ENCODE assay signal across 26 cellular contexts in the genomic region with DNA sequence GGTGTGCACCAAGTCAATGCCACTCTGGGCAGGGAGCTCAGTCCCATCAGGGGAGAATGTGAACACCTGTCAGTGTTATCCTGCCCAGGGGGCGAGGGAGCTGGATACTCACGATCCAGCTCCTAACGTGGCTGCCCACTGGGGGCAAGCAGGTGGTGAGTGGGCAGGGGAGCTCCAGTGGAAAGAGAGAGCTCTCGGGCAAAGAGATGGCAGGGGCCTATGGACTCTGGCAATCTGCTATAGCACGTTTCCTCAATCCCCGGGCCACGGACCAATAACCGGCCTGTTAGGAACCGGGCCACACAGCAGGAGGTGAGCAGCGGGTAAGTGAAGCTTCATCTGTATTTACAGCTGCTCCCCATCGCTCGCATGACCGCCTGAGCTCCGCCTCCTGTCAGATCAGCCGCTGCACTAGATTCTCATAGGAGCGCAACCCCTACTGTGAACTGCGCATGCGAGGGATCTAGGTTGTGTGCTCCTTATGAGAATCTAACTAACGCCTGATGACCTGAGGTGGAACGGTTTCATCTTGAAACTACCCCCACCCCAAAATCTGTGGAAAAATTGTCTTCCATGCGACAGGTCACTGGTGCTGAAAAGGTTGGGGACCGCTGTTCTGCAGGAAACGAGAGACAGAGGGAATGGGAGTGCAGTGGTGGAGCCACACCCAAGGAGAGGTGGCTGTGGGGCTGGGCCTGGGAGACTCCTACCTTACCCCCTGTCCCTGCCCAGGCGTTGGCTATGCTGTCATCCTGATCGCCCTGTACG. TPM values are rescaled to one million over a fixed set of nuclear protein-coding genes. Genes with fewer than 3 reads are reported as not detected.
DNase-seq lines count a peak whose midpoint lies in the region; ATAC-seq, FAIRE-seq and TF ChIP-seq lines count a peak whose summit lies in the region.
"Had no signal": no experiment of that assay in that cellular context is flagged by ENCODE, and none has a peak within 500 bp of the region (broad histone marks: within the 10 kb centered on the region; RNA-seq: fewer than 3 reads in every experiment).

No MANE protein-coding gene starts in this region.

- in situ Hi-C loops in K562 (cut with MboI), result no loop called here
- in situ Hi-C loops in GM23248 (cut with MboI), result no loop called here

- FAIRE-seq in K562 (lab: Jason Lieb, UNC), result no peak
- FAIRE-seq: A204.1, GM12892, GM18507 had no signal

- H3K27me3 Mint-ChIP-seq in WTC11 (ENCODE audit: low read depth), result peaks cover 2% of the 10 kb centered on the region; the same call in 1 of the 2 replicates
- H3K27me3 Mint-ChIP-seq: CD4-positive, CD25-positive, alpha-beta regulatory T cell had no signal

- H3K36me3 ChIP-seq in K562 (ENCODE audit: control insufficient read depth, insufficient read depth, low read length), result no peaks in the 10 kb centered on the region
- H3K36me3 ChIP-seq in GM23248 (ENCODE audit: low read depth), result no peaks in the 10 kb centered on the region

- intact Hi-C loops in K562 (cut with micrococcal nuclease) (no loop called here), sciatic nerve (cut with DNase I) (no loop called here)

- H3K79me2 ChIP-seq in K562 (ENCODE audit: control insufficient read depth, insufficient read depth, low read length) (no peaks in the 10 kb centered on the region), GM23248 (ENCODE audit: insufficient read depth) (no peaks in the 10 kb centered on the region)

- H3K9me3 Mint-ChIP-seq in WTC11, result peaks cover 8% of the 10 kb centered on the region; the same call in 1 of the 2 replicates
- H3K9me3 Mint-ChIP-seq: CD8-positive, alpha-beta memory T cell; HFFc6 had no signal

- no peaks in the 10 kb centered on the region for H3K36me3 Mint-ChIP-seq in WTC11
- H3K36me3 Mint-ChIP-seq: CD4-positive, CD25-positive, alpha-beta regulatory T cell; CD8-positive, alpha-beta memory T cell had no signal

- H3K4me1 Mint-ChIP-seq in WTC11, result peaks cover 15% of the 10 kb centered on the region
- H3K4me1 Mint-ChIP-seq: CD4-positive, CD25-positive, alpha-beta regulatory T cell; CD8-positive, alpha-beta memory T cell had no signal

- H2AFZ ChIP-seq in K562 (ENCODE audit: low read depth, low read length) (no peak overlapping the region), GM23248 (no peak overlapping the region)

- H3K9me1 ChIP-seq in K562 (ENCODE audit: control insufficient read depth, insufficient read depth, low read length), result no peaks in the 10 kb centered on the region

- no peak overlapping the region for H3K4me3 Mint-ChIP-seq in WTC11
- H3K4me3 Mint-ChIP-seq: CD4-positive, CD25-positive, alpha-beta regulatory T cell; CD8-positive, alpha-beta memory T cell; HFFc6 had no signal

- WGBS in K562 (ENCODE audit: insufficient coverage, low coverage, missing lambda C conversion rate), result 4% methylated on average over 26 of the region's 26 CpGs
- 90% methylated on average over 26 of the region's 26 CpGs for WGBS in GM23248 (ENCODE audit: low coverage in 1 of 2, low lambda C conversion rate in 2 of 2, missing lambda C conversion rate in 2 of 2), 2 experiments

- TF ChIP-seq CTCF in WTC11 (IDR thresholded peaks at IDR 0.05) (no peak), K562 (IDR thresholded peaks at IDR 0.05 in 2 of 3, conservative IDR thresholded peaks at IDR 0.05 in 1 of 3; ENCODE audit: insufficient read depth in 2 of 3, low read depth in 1 of 3, low read length in 3 of 3) (no peak)

- no peaks in the 10 kb centered on the region for H4K20me1 ChIP-seq in K562 (replicated peaks; ENCODE audit: control insufficient read depth, insufficient read depth, low read length)
- H4K20me1 ChIP-seq in GM23248 (ENCODE audit: insufficient read depth), result no peaks in the 10 kb centered on the region

- ATAC-seq in WTC11 (no peak), K562 (no peak; the same call in 2 of the 3 replicates), sciatic nerve (no peak)
- ATAC-seq: HCT116 had no signal

- H3K4me1 ChIP-seq in K562 (replicated peaks in 1 of 2; ENCODE audit: control insufficient read depth in 2 of 2, insufficient read depth in 2 of 2, low read length in 2 of 2) (no peaks in the 10 kb centered on the region), GM23248 (ENCODE audit: insufficient read depth) (peaks cover 9% of the 10 kb centered on the region)

- H3K27ac Mint-ChIP-seq in WTC11, result no peak overlapping the region
- H3K27ac Mint-ChIP-seq: CD4-positive, CD25-positive, alpha-beta regulatory T cell; CD8-positive, alpha-beta memory T cell; HFFc6 had no signal

- POLR2A ChIA-PET in WTC11 (lab: Charles Lee) (interaction anchor here (0.6 kb wide), 1 partner anchor 133 kb away, joined by 3 read pairs; no protein-coding TSS in a partner anchor), K562 (lab: Yijun Ruan, JAX) (interaction anchor here (0.6 kb wide), 1 partner anchor 670 kb away, joined by 3 read pairs; no protein-coding TSS in a partner anchor)

- no peaks in the 10 kb centered on the region for H3K9me2 ChIP-seq in GM23248 (ENCODE audit: insufficient read depth)

- H3K9me3 ChIP-seq in K562 (replicated peaks; ENCODE audit: control insufficient read depth, insufficient read depth, low read depth, low read length) (no peaks in the 10 kb centered on the region), GM23248 (ENCODE audit: low read depth) (no peaks in the 10 kb centered on the region)
- H3K9me3 ChIP-seq: BE2C had no signal

- no peak overlapping the region for H3K4me2 ChIP-seq in K562 (ENCODE audit: insufficient read depth, low read length)
- H3K4me2 ChIP-seq in GM23248 (ENCODE audit: unreplicated experiment), result no peak overlapping the region

- TF ChIP-seq EP300 in K562 (IDR thresholded peaks at IDR 0.05; ENCODE audit: low read length), result no peak

- no peak overlapping the region for H3K27ac ChIP-seq in K562 (ENCODE audit: extremely low read depth, low read depth, low read length)
- H3K27ac ChIP-seq in GM23248, result no peak overlapping the region
- H3K27ac ChIP-seq: HL-60 had no signal

- TF ChIP-seq RAD21 in K562 (CRISPR knock-in tag; conservative IDR thresholded peaks at IDR 0.05 in 1 of 2, IDR thresholded peaks at IDR 0.05 in 1 of 2), result no peak

- no peaks in the 10 kb centered on the region for H3F3A ChIP-seq in GM23248 (ENCODE audit: insufficient read depth)

- no TSS peak for BruUV-seq in K562 (replicated peaks; lab: Mats Ljungman, UMichigan)

- no peak overlapping the region for H3K4me3 ChIP-seq in K562
- H3K4me3 ChIP-seq in GM23248, result no peak overlapping the region

- peaks cover 5 to 26% of the 10 kb centered on the region in 2 experiments; a peak in 3 of 5 replicates for H3K27me3 ChIP-seq in K562 (ENCODE audit: control insufficient read depth in 2 of 2, insufficient read depth in 2 of 2, low read length in 2 of 2)
- H3K27me3 ChIP-seq in GM23248 (replicated peaks; ENCODE audit: insufficient read depth), result peaks cover 21% of the 10 kb centered on the region
- H3K27me3 ChIP-seq: BE2C had no signal

- TF ChIP-seq POLR2A in K562 (conservative IDR thresholded peaks at IDR 0.05), result no peak

- CTCF ChIA-PET in WTC11 (lab: Charles Lee), result interaction anchor here (1.0 to 1.8 kb wide), 3 partner anchors 11 to 206 kb away, joined by 3 to 11 read pairs (median 3); no protein-coding TSS in a partner anchor
- CTCF ChIA-PET in K562 (lab: Yijun Ruan, JAX; ENCODE audit: low intra/inter-chr PET ratio), result no interaction called here

- DNase-seq in NCI-H510A treated with DMSO at 0.1 percent for 48 hours (lab: John Stamatoyannopoulos, UW), result peak; percentile 7
- DNase-seq in NCI-H510A (lab: John Stamatoyannopoulos, UW), result no peak
- DNase-seq in WTC11 (ENCODE audit: low spot score), result peak; percentile 19
- DNase-seq in K562 (ENCODE audit: extremely low read depth in 1 of 4, low spot score in 3 of 4), result peak in 1 of 4 experiments; percentile 3
- peak; percentile 42 for DNase-seq in sciatic nerve (ENCODE audit: low spot score)
- DNase-seq in NCI-H2029 (lab: John Stamatoyannopoulos, UW), result no peak
- no peak for DNase-seq in GM23248
- DNase-seq: ACHN; BE2C; C1 segment of cervical spinal cord; CD4-positive, CD25-positive, alpha-beta regulatory T cell; CD8-positive, alpha-beta memory T cell; COR-L47; DMS 273 treated with DMSO at 0.1 percent for 48 hours; DMS79; GDM1; GOT3; H7; HFFc6 had no signal

- H3K9ac ChIP-seq in K562 (ENCODE audit: insufficient read depth in 1 of 2, low read depth in 2 of 2, low read length in 2 of 2) (no peak overlapping the region), GM23248 (no peak overlapping the region)

TF ChIP-seq in K562, 482 proteins besides CTCF, POLR2A, EP300 and RAD21:
- TF ChIP-seq NRF1 (conservative IDR thresholded peaks at IDR 0.05 in 1 of 2, IDR thresholded peaks at IDR 0.05 in 1 of 2), result peak; percentile 77 to 82
- TF ChIP-seq ZNF561 (CRISPR knock-in tag; conservative IDR thresholded peaks at IDR 0.05), result no peak
- no peak for TF ChIP-seq ARNT (IDR thresholded peaks at IDR 0.05)
- TF ChIP-seq RBFOX2 (IDR thresholded peaks at IDR 0.05; ENCODE audit: low read depth, low read length), result no peak

RNA-seq across cellular contexts. Expression of gene SLC6A2, which starts 15.6 kb away (rescaled TPM):
- total RNA-seq in WTC11 (2021) (0.16 to 0.30 TPM (median 0.20 TPM) in 3 replicates), K562 (2014; rRNA removed) (not detected in 2 replicates), K562 (2014; rRNA removed; fragmentation: Illumina TruSeq; extraction: Trizol) (not detected in 2 replicates), K562 (2015; rRNA removed; fragmentation: Illumina TruSeq; extraction: Trizol) (not detected in 2 replicates), K562 (2021) (not detected in 2 replicates), sciatic nerve (1.1 TPM)
- not detected in 2 replicates for total RNA-seq in K562 (2011; cell fraction: chromatin; rRNA removed; ENCODE audit: low replicate concordance)
- not detected in 2 replicates for total RNA-seq in K562 (2011; cell fraction: nucleolus; rRNA removed)
- total RNA-seq in K562 (2011; cell fraction: nucleoplasm; rRNA removed), result not detected in 2 replicates
- polyA plus RNA-seq in K562 (2011; rRNA removed) (not detected in 2 replicates), K562 (2014; fragmentation: Illumina TruSeq; extraction: Trizol) (not detected in 2 replicates), K562 (2014; fragmentation: Nextera tagmentation; extraction: Ambion mirVana) (not detected), K562 (2014; rRNA removed) (not detected in 2 replicates), GM23248 (2016; fragmentation: Nextera tagmentation; extraction: Ambion mirVana) (not detected in 2 replicates)
- polyA plus RNA-seq in K562 (2011; cell fraction: cytosol; rRNA removed), result not detected in 2 replicates
- not detected in 2 replicates for polyA plus RNA-seq in K562 (2011; cell fraction: nucleus; rRNA removed)
- 0.07 TPM in 1 of 2 replicates, not detected in the other for polyA plus RNA-seq in K562 (2012)
- not detected in 2 replicates for polyA minus RNA-seq in K562 (2011; rRNA and poly(A)+ RNA removed)
- polyA minus RNA-seq in K562 (2011; cell fraction: cytosol; rRNA and poly(A)+ RNA removed), result not detected in 2 replicates
- polyA minus RNA-seq in K562 (2011; cell fraction: nucleus; rRNA and poly(A)+ RNA removed), result not detected in 2 replicates
- total RNA-seq in GM23248 (2014; rRNA removed; shearing (Covaris generic)), result not detected in 2 replicates
- total RNA-seq: CD4-positive, CD25-positive, alpha-beta regulatory T cell; CD8-positive, alpha-beta memory T cell; Daoy; HFFc6; HT1080 had no signal
- polyA plus RNA-seq: CD4-positive, CD25-positive, alpha-beta regulatory T cell; CD8-positive, alpha-beta memory T cell had no signal

Comparison
In these comparisons a context has a peak if more than half of its experiments do, and no peak if none do; other contexts are left out.
1. DNase-seq: peak in NCI-H510A treated with DMSO at 0.1 percent for 48 hours (single experiment), WTC11 (single experiment) and sciatic nerve (single experiment); none in NCI-H510A (single experiment), NCI-H2029 (single experiment) and GM23248 (single experiment).